32 cellular contexts compared by ENCODE assay signal in genomic region chr4:173152104-173152503, GRCh38.
"Had no signal": no experiment of that assay in that cellular context is flagged by ENCODE, and none has a peak within 500 bp of the region (broad histone marks: within the 10 kb centered on the region; RNA-seq: fewer than 3 reads in every experiment).

No MANE protein-coding gene starts in this region.

- H3K4me1 ChIP-seq: adrenal gland, breast epithelium, colonic mucosa, Peyer's patch, SJSA1 had no signal

- H3K4me3 ChIP-seq: adrenal gland, body of pancreas, breast epithelium, colonic mucosa, Peyer's patch, SJSA1 had no signal

- H3K9me3 Mint-ChIP-seq: activated CD4-positive, alpha-beta memory T cell treated with anti-CD3 and anti-CD28 coated beads, Interleukin-2, amount 10 ng/mL, durations not matched to agents 7 days and 5 days; activated naive CD4-positive, alpha-beta T cell treated with anti-CD3 and anti-CD28 coated beads, Interleukin-2, amount 50 U/mL, for 24 hours; activated T-cell treated with anti-CD3 and anti-CD28 coated beads, Interleukin-2, amount 50 U/mL, for 72 hours; activated T-helper 17 cell treated with anti-CD3 and anti-CD28 coated beads, Interleukin-2, amount 50 U/mL, for 72 hours; T-helper 1 cell treated with Interleukin-12 subunit alpha and Interleukin-12 subunit beta and Interleukin-4 antibody, amounts not matched to agents 30 μg/mL and 1 μg/mL, for 36 hours; T-helper 2 cell treated with Interferon-gamma antibody and Interleukin-4, amounts not matched to agents 5 μg/mL and 100 μg/mL, for 36 hours had no signal

- H3K4me2 ChIP-seq: SK-N-SH had no signal

- H3K36me3 ChIP-seq: adrenal gland, breast epithelium, colonic mucosa, Peyer's patch, SJSA1 had no signal

- H3K27me3 ChIP-seq: adrenal gland, body of pancreas, breast epithelium, colonic mucosa, Peyer's patch had no signal

- H3K36me3 Mint-ChIP-seq: activated CD8-positive, alpha-beta memory T cell treated with anti-CD3 and anti-CD28 coated beads, Interleukin-2, amount 10 ng/mL, durations not matched to agents 7 days and 5 days; activated naive CD4-positive, alpha-beta T cell treated with anti-CD3 and anti-CD28 coated beads, Interleukin-2, amount 50 U/mL, for 24 hours had no signal

- H3K9ac ChIP-seq: SK-N-SH had no signal

- H3K27ac Mint-ChIP-seq: activated CD4-positive, alpha-beta memory T cell treated with anti-CD3 and anti-CD28 coated beads, Interleukin-2, amount 10 ng/mL, durations not matched to agents 7 days and 5 days; activated CD8-positive, alpha-beta memory T cell treated with anti-CD3 and anti-CD28 coated beads, Interleukin-2, amount 10 ng/mL, durations not matched to agents 7 days and 5 days; activated T-cell treated with anti-CD3 and anti-CD28 coated beads, Interleukin-2, amount 50 U/mL, for 72 hours; activated T-helper 17 cell treated with anti-CD3 and anti-CD28 coated beads, Interleukin-2, amount 50 U/mL, for 72 hours; T-helper 1 cell treated with Interleukin-12 subunit alpha and Interleukin-12 subunit beta and Interleukin-4 antibody, amounts not matched to agents 30 μg/mL and 1 μg/mL, for 36 hours; T-helper 2 cell treated with Interferon-gamma antibody and Interleukin-4, amounts not matched to agents 5 μg/mL and 100 μg/mL, for 36 hours had no signal

- H3K27me3 Mint-ChIP-seq: activated CD4-positive, alpha-beta memory T cell treated with anti-CD3 and anti-CD28 coated beads, Interleukin-2, amount 10 ng/mL, durations not matched to agents 7 days and 5 days; activated CD8-positive, alpha-beta memory T cell treated with anti-CD3 and anti-CD28 coated beads, Interleukin-2, amount 10 ng/mL, durations not matched to agents 7 days and 5 days; activated naive CD4-positive, alpha-beta T cell treated with anti-CD3 and anti-CD28 coated beads, Interleukin-2, amount 50 U/mL, for 24 hours; activated T-helper 17 cell treated with anti-CD3 and anti-CD28 coated beads, Interleukin-2, amount 50 U/mL, for 72 hours had no signal

- ATAC-seq: activated CD4-positive, CD25-positive, alpha-beta regulatory T cell treated with anti-CD3 and anti-CD28 coated beads, Interleukin-2, amount 50 U/mL, for 24 hours; activated CD8-positive, alpha-beta memory T cell treated with anti-CD3 and anti-CD28 coated beads, Interleukin-2, amount 10 ng/mL, durations not matched to agents 7 days and 5 days; activated T-cell treated with anti-CD3 and anti-CD28 coated beads, Interleukin-2, amount 50 U/mL, for 72 hours; activated T-helper 17 cell treated with anti-CD3 and anti-CD28 coated beads, Interleukin-2, amount 50 U/mL, for 72 hours; body of pancreas; PC-3 had no signal

- H3K27ac ChIP-seq: adrenal gland, body of pancreas, breast epithelium, colonic mucosa, Peyer's patch, SJSA1 had no signal

- H3K4me1 Mint-ChIP-seq: activated CD4-positive, alpha-beta memory T cell treated with anti-CD3 and anti-CD28 coated beads, Interleukin-2, amount 10 ng/mL, durations not matched to agents 7 days and 5 days; activated CD8-positive, alpha-beta memory T cell treated with anti-CD3 and anti-CD28 coated beads, Interleukin-2, amount 10 ng/mL, durations not matched to agents 7 days and 5 days; activated naive CD4-positive, alpha-beta T cell treated with anti-CD3 and anti-CD28 coated beads, Interleukin-2, amount 50 U/mL, for 24 hours; activated T-helper 17 cell treated with anti-CD3 and anti-CD28 coated beads, Interleukin-2, amount 50 U/mL, for 72 hours had no signal

- H3K4me3 Mint-ChIP-seq: activated CD4-positive, alpha-beta memory T cell treated with anti-CD3 and anti-CD28 coated beads, Interleukin-2, amount 10 ng/mL, durations not matched to agents 7 days and 5 days; activated CD8-positive, alpha-beta memory T cell treated with anti-CD3 and anti-CD28 coated beads, Interleukin-2, amount 10 ng/mL, durations not matched to agents 7 days and 5 days; activated naive CD4-positive, alpha-beta T cell treated with anti-CD3 and anti-CD28 coated beads, Interleukin-2, amount 50 U/mL, for 24 hours; activated T-cell treated with anti-CD3 and anti-CD28 coated beads, Interleukin-2, amount 50 U/mL, for 72 hours; activated T-helper 17 cell treated with anti-CD3 and anti-CD28 coated beads, Interleukin-2, amount 50 U/mL, for 72 hours; T-helper 1 cell treated with Interleukin-12 subunit alpha and Interleukin-12 subunit beta and Interleukin-4 antibody, amounts not matched to agents 30 μg/mL and 1 μg/mL, for 36 hours; T-helper 2 cell treated with Interferon-gamma antibody and Interleukin-4, amounts not matched to agents 5 μg/mL and 100 μg/mL, for 36 hours had no signal

- H3K9me3 ChIP-seq: adrenal gland, body of pancreas, breast epithelium, colonic mucosa, Peyer's patch, SJSA1, SK-N-SH had no signal

- DNase-seq: activated CD4-positive, alpha-beta memory T cell treated with anti-CD3 and anti-CD28 coated beads, Interleukin-2, amount 10 ng/mL, durations not matched to agents 7 days and 5 days; activated CD4-positive, alpha-beta T cell treated with anti-CD3 and anti-CD28 coated beads for 4 hours; activated CD8-positive, alpha-beta memory T cell treated with anti-CD3 and anti-CD28 coated beads for 24 hours; activated CD8-positive, alpha-beta memory T cell treated with anti-CD3 and anti-CD28 coated beads, Interleukin-2, amount 10 ng/mL, durations not matched to agents 7 days and 5 days; activated CD8-positive, alpha-beta memory T cell treated with anti-CD3 and anti-CD28 coated beads, Interleukin-2, amount 50 U/mL, for 48 hours; activated effector memory CD4-positive, alpha-beta T cell treated with anti-CD3 and anti-CD28 coated beads, Interleukin-2, amount 50 U/mL, for 16 hours; activated naive CD4-positive, alpha-beta T cell treated with Interleukin-2 at 50 U/mL for 16 hours; activated T-cell treated with anti-CD3 and anti-CD28 coated beads, Interleukin-2, amount 50 U/mL, for 72 hours; adrenal gland; body of pancreas; colonic mucosa; Karpas-422; NCI-H1105; NCI-H1417 treated with DMSO at 0.1 percent for 48 hours; NCI-H187 treated with DMSO at 0.1 percent for 48 hours; NCI-H2081 treated with DMSO at 0.1 percent for 48 hours; NCI-H345; NCI-H524 treated with DMSO at 0.1 percent for 48 hours; NCI-H748 treated with DMSO at 0.1 percent for 48 hours; NK-92 treated with Interleukin-12 subunit alpha and Interleukin-12 subunit beta, amount 100 ng/mL, for 24 hours; PC-3; Peyer's patch; RPMI8226; SHP77 treated with DMSO at 0.1 percent for 48 hours had no signal
